14 cellular contexts compared by ENCODE assay signal in the genomic region with DNA sequence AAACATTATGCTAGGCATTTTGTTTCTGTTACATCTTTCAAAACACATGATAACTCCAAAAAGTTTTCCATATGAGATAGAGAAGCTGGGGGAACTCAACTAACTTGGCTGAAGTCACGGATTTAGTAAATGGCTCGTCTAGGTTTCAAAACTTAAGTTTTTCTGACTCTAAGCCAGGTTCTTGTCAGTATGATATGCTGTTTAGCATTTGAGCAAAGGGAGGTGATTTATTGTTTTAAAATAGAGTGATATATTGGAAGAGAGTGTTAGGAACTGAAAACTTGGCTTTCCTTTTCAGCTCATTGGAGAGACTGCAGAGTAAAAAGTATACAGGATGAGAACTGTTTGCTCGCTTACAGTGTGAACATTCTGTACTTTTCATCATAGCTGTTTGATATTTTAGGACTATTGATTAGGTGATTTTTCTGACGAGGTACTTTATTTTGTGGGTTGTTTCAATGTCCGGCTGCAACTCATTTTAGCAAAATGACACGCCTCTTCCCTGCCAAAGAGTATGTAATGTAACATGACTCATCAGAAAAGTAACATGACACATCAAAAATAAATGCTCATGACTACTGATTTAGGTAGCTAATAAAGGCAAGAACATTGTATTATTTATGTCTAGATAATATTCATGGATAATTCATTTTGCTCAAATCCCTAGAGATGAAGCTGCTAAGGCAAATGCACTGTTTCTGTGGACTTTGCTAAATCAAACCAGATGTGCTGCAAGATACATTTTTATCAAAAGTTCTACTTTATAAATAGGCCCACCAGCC.
DNase-seq lines count a peak whose midpoint lies in the region; ATAC-seq and TF ChIP-seq lines count a peak whose summit lies in the region.
"Had no signal": no experiment of that assay in that cellular context is flagged by ENCODE, and none has a peak within 500 bp of the region (broad histone marks: within the 10 kb centered on the region; RNA-seq: fewer than 3 reads in every experiment).

No MANE protein-coding gene starts in this region.

- H3K27me3 ChIP-seq in esophagus muscularis mucosa: no peaks in the 10 kb centered on the region
- H3K27me3 ChIP-seq in Caco-2 (replicated peaks; ENCODE audit: control insufficient read depth, insufficient read depth, low read length): no peaks in the 10 kb centered on the region

- H3K9me3 ChIP-seq in SK-N-MC (ENCODE audit: low read depth, low read length) (no peaks in the 10 kb centered on the region), esophagus muscularis mucosa (no peaks in the 10 kb centered on the region), Caco-2 (no peaks in the 10 kb centered on the region; the same call in 1 of the 2 replicates)

- TF ChIP-seq CTCF in esophagus muscularis mucosa (IDR thresholded peaks at IDR 0.05) (no peak), Caco-2 (IDR thresholded peaks at IDR 0.05; ENCODE audit: insufficient read depth in 1 of 2, low read depth in 1 of 2, low read length in 1 of 2, severe bottlenecking in 1 of 2, unreplicated experiment in 1 of 2) (no peak)

- BruUV-seq in Caco-2 (replicated peaks; lab: Mats Ljungman, UMichigan): no TSS peak

- CTCF ChIA-PET in Caco-2 (lab: Charles Lee): no interaction called here

- 34% methylated on average over 6 of the region's 6 CpGs for WGBS in esophagus muscularis mucosa

- H3K36me3 ChIP-seq in SK-N-MC (ENCODE audit: insufficient read depth, low read length) (no peaks in the 10 kb centered on the region), esophagus muscularis mucosa (no peaks in the 10 kb centered on the region), Caco-2 (ENCODE audit: control insufficient read depth, insufficient read depth, low read length) (no peaks in the 10 kb centered on the region)

- no peak overlapping the region for H3K9ac ChIP-seq in SK-N-MC (ENCODE audit: insufficient read length)

- H3K4me3 Mint-ChIP-seq in Caco-2 (ENCODE audit: unreplicated experiment): no peak overlapping the region
- H3K4me3 Mint-ChIP-seq: activated naive CD4-positive, alpha-beta T cell treated with anti-CD3 and anti-CD28 coated beads, Interleukin-2, amount 10 ng/mL, durations not matched to agents 7 days and 5 days; effector memory CD8-positive, alpha-beta T cell had no signal

- peak; percentile 38 for TF ChIP-seq EP300 in esophagus muscularis mucosa (IDR thresholded peaks at IDR 0.05)

- intact Hi-C loops in esophagus muscularis mucosa (cut with DNase I): no loop called here
- intact Hi-C loops in Caco-2 (cut with micrococcal nuclease; ENCODE audit: unreplicated experiment): no loop called here

- H3K4me3 ChIP-seq in SK-N-MC: no peak overlapping the region
- no peak overlapping the region for H3K4me3 ChIP-seq in esophagus muscularis mucosa
- peak overlapping the region; percentile 1 for H3K4me3 ChIP-seq in skeletal muscle cell (ENCODE audit: low read depth, low read length)
- no peak overlapping the region for H3K4me3 ChIP-seq in Caco-2 (ENCODE audit: low read depth, low read length)

- H3K27ac Mint-ChIP-seq in Caco-2 (ENCODE audit: unreplicated experiment): no peak overlapping the region
- H3K27ac Mint-ChIP-seq: activated naive CD4-positive, alpha-beta T cell treated with anti-CD3 and anti-CD28 coated beads, Interleukin-2, amount 10 ng/mL, durations not matched to agents 7 days and 5 days; effector memory CD8-positive, alpha-beta T cell had no signal

- H3K36me3 Mint-ChIP-seq in Caco-2 (ENCODE audit: insufficient read depth, unreplicated experiment): no peaks in the 10 kb centered on the region
- H3K36me3 Mint-ChIP-seq: activated naive CD4-positive, alpha-beta T cell treated with anti-CD3 and anti-CD28 coated beads, Interleukin-2, amount 10 ng/mL, durations not matched to agents 7 days and 5 days had no signal

- peaks cover 5% of the 10 kb centered on the region for H3K27me3 Mint-ChIP-seq in Caco-2 (ENCODE audit: insufficient read depth, unreplicated experiment)
- H3K27me3 Mint-ChIP-seq: activated naive CD4-positive, alpha-beta T cell treated with anti-CD3 and anti-CD28 coated beads, Interleukin-2, amount 10 ng/mL, durations not matched to agents 7 days and 5 days; effector memory CD8-positive, alpha-beta T cell had no signal

- POLR2A ChIA-PET in Caco-2 (lab: Charles Lee): no interaction called here

- peak; percentile 44 for DNase-seq in SK-N-MC (ENCODE audit: low read depth, low spot score)
- DNase-seq in esophagus muscularis mucosa (ENCODE audit: extremely low spot score): no peak
- DNase-seq in skeletal muscle cell (ENCODE audit: low read depth): peak; percentile 76
- no peak for DNase-seq in iPS-NIHi7 (ENCODE audit: extremely low spot score)
- no peak for DNase-seq in Caco-2
- DNase-seq: activated naive CD4-positive, alpha-beta T cell treated with anti-CD3 and anti-CD28 coated beads, Interleukin-2, amount 10 ng/mL, durations not matched to agents 7 days and 5 days; effector memory CD8-positive, alpha-beta T cell; NCI-H748 treated with DMSO at 0.1 percent for 48 hours; nucleus accumbens; stimulated activated CD4-positive, alpha-beta T cell treated with anti-CD3 and anti-CD28 coated beads, Interleukin-4, amount 100 ng/mL, for 24 hours had no signal

- H3K9me3 Mint-ChIP-seq in Caco-2 (ENCODE audit: unreplicated experiment): no peaks in the 10 kb centered on the region
- H3K9me3 Mint-ChIP-seq: activated naive CD4-positive, alpha-beta T cell treated with anti-CD3 and anti-CD28 coated beads, Interleukin-2, amount 10 ng/mL, durations not matched to agents 7 days and 5 days had no signal

- H3K27ac ChIP-seq in SK-N-MC: peak overlapping the region; percentile 69; the same call in 1 of the 2 replicates
- peak overlapping the region; percentile 63 to 74 (median 72) for H3K27ac ChIP-seq in esophagus muscularis mucosa (replicated peaks in 1 of 4)

- no peaks in the 10 kb centered on the region for H3K4me1 Mint-ChIP-seq in Caco-2 (ENCODE audit: low read depth, unreplicated experiment)
- H3K4me1 Mint-ChIP-seq: activated naive CD4-positive, alpha-beta T cell treated with anti-CD3 and anti-CD28 coated beads, Interleukin-2, amount 10 ng/mL, durations not matched to agents 7 days and 5 days had no signal

- ATAC-seq in GM19351 (IDR thresholded peaks at IDR 0.05; ENCODE audit: unreplicated experiment) (peak; percentile 44), GM18868 (IDR thresholded peaks at IDR 0.05; ENCODE audit: unreplicated experiment) (no peak), HG03432 (IDR thresholded peaks at IDR 0.05; ENCODE audit: unreplicated experiment) (no peak)
- ATAC-seq: effector memory CD8-positive, alpha-beta T cell; left lobe of liver had no signal

- H3K4me1 ChIP-seq in esophagus muscularis mucosa (peaks cover 0 to 54% (median 37%) of the 10 kb centered on the region in 4 donors), Caco-2 (no peaks in the 10 kb centered on the region)

- TF ChIP-seq POLR2A in esophagus muscularis mucosa (IDR thresholded peaks at IDR 0.05; ENCODE audit: low read depth): no peak

Comparison
In these comparisons a context has a peak if more than half of its experiments do, and no peak if none do; other contexts are left out.
1. DNase-seq: peak in SK-N-MC (single experiment) and skeletal muscle cell (single experiment); none in esophagus muscularis mucosa (single experiment), iPS-NIHi7 (single experiment) and Caco-2 (0 of 2).